ENCODE assay signal across 25 cellular contexts in genomic region chr18:52334307-52334706, GRCh38. TPM values are rescaled to one million over a fixed set of nuclear protein-coding genes. Genes with fewer than 3 reads are reported as not detected.
DNase-seq lines count a peak whose midpoint lies in the region; ATAC-seq, FAIRE-seq and TF ChIP-seq lines count a peak whose summit lies in the region.
"Had no signal": no experiment of that assay in that cellular context is flagged by ENCODE, and none has a peak within 500 bp of the region (broad histone marks: within the 10 kb centered on the region; RNA-seq: fewer than 3 reads in every experiment).

No MANE protein-coding gene starts in this region.

- no peak overlapping the region for H2BK15ac ChIP-seq in H9 (ENCODE audit: low read depth, low read length)

- H3K56ac ChIP-seq in H9 (ENCODE audit: insufficient read length, low read depth, low read length), result no peak overlapping the region

- no peaks in the 10 kb centered on the region for H3K4me1 ChIP-seq in smooth muscle cell (ENCODE audit: low read depth)
- H3K4me1 ChIP-seq in H9 (ENCODE audit: insufficient read depth, low read length), result no peaks in the 10 kb centered on the region
- H3K4me1 ChIP-seq: A549, BE2C had no signal

- H3K18ac ChIP-seq in H9 (ENCODE audit: insufficient read length, low read depth, low read length), result no peak overlapping the region

- H3K27ac ChIP-seq in smooth muscle cell (ENCODE audit: low read depth) (peak overlapping the region; percentile 72), H9 (ENCODE audit: insufficient read length, low read depth, low read length) (no peak overlapping the region)
- H3K27ac ChIP-seq: A549 had no signal

- no peak overlapping the region for H3K4me3 Mint-ChIP-seq in H9
- H3K4me3 Mint-ChIP-seq: CD14-positive monocyte; CD4-positive, alpha-beta T cell; CD8-positive, alpha-beta memory T cell had no signal

- no peak for TF ChIP-seq CTCF in bronchial epithelial cell (IDR thresholded peaks at IDR 0.05; ENCODE audit: insufficient read depth, low read length, severe bottlenecking)
- no peak for TF ChIP-seq CTCF in smooth muscle cell (IDR thresholded peaks at IDR 0.05; ENCODE audit: borderline replicate concordance, insufficient read depth, poor library complexity, severe bottlenecking)
- TF ChIP-seq CTCF in H9 (conservative IDR thresholded peaks at IDR 0.05), result no peak

- peak; percentile 32 for FAIRE-seq in bronchial epithelial cell (lab: Jason Lieb, UNC)
- FAIRE-seq: A549, GM12891, H54 had no signal

- no peak overlapping the region for H2BK12ac ChIP-seq in H9 (ENCODE audit: insufficient read length, low read depth, low read length)

- WGBS in smooth muscle cell (ENCODE audit: low lambda C conversion rate), result 93% methylated on average over 2 of the region's 2 CpGs
- WGBS in H9 (ENCODE audit: extremely low coverage, insufficient read length, low lambda C conversion rate), result no CpG with 5 or more reads among the region's 2 CpGs

- peaks cover 16% of the 10 kb centered on the region for H3F3A ChIP-seq in smooth muscle cell (ENCODE audit: low read depth)

- H3K27ac Mint-ChIP-seq in H9, result no peak overlapping the region
- H3K27ac Mint-ChIP-seq: CD14-positive monocyte; CD4-positive, alpha-beta T cell; CD8-positive, alpha-beta memory T cell had no signal

- H3K14ac ChIP-seq in H9 (ENCODE audit: insufficient read depth, low read length), result no peak overlapping the region

- peaks cover 2% of the 10 kb centered on the region in 2 experiments; a peak in 3 of 4 replicates for H3K4me1 Mint-ChIP-seq in H9
- H3K4me1 Mint-ChIP-seq: CD14-positive monocyte; CD8-positive, alpha-beta memory T cell had no signal

- H3K27me3 Mint-ChIP-seq in H9 (ENCODE audit: low read depth), result no peaks in the 10 kb centered on the region

- H2BK20ac ChIP-seq in H9 (ENCODE audit: low read depth, low read length, poor library complexity, severe bottlenecking), result no peak overlapping the region

- H2AFZ ChIP-seq in smooth muscle cell (ENCODE audit: low read depth), result no peak overlapping the region
- H2AFZ ChIP-seq in H9 (ENCODE audit: low read length), result no peak overlapping the region

- H3K4me2 ChIP-seq in smooth muscle cell, result peak overlapping the region; percentile 62
- no peak overlapping the region for H3K4me2 ChIP-seq in H9 (ENCODE audit: insufficient read depth, insufficient read length, low read length)
- H3K4me2 ChIP-seq: A549 had no signal

- H3K36me3 Mint-ChIP-seq in H9 (ENCODE audit: insufficient read depth in 1 of 3, low read depth in 3 of 3), result peaks cover 0 to 5% (median 0%) of the 10 kb centered on the region in 3 experiments; a peak in 2 of 7 replicates
- H3K36me3 Mint-ChIP-seq: CD14-positive monocyte; CD8-positive, alpha-beta memory T cell had no signal

- H3K4me3 ChIP-seq in bronchial epithelial cell (ENCODE audit: low read depth, low read length) (no peak overlapping the region), smooth muscle cell (no peak overlapping the region)
- H3K4me3 ChIP-seq: A549; BLaER1 treated with 17β-estradiol and CSF1 and Interleukin-3, amounts not matched to agents 10 nM and 100 nM had no signal

- peak; percentile 84 for ATAC-seq in GM18511 (IDR thresholded peaks at IDR 0.05; ENCODE audit: unreplicated experiment)
- peak; percentile 55 for ATAC-seq in HG03565 (IDR thresholded peaks at IDR 0.05; ENCODE audit: unreplicated experiment)
- ATAC-seq: A549 had no signal

- no peaks in the 10 kb centered on the region for H3K36me3 ChIP-seq in bronchial epithelial cell (ENCODE audit: control insufficient read depth, insufficient read depth, low read length)
- no peaks in the 10 kb centered on the region for H3K36me3 ChIP-seq in smooth muscle cell (ENCODE audit: low read depth)
- H3K36me3 ChIP-seq: BE2C; BLaER1 treated with 17β-estradiol and CSF1 and Interleukin-3, amounts not matched to agents 10 nM and 100 nM had no signal

- no peaks in the 10 kb centered on the region for H3K9me3 ChIP-seq in smooth muscle cell (replicated peaks; ENCODE audit: low read depth)
- H3K9me3 ChIP-seq in H9 (ENCODE audit: control insufficient read depth, low read depth, low read length), result no peaks in the 10 kb centered on the region
- H3K9me3 ChIP-seq: A549; BE2C; BLaER1 treated with 17β-estradiol and CSF1 and Interleukin-3, amounts not matched to agents 10 nM and 100 nM had no signal

- H4K91ac ChIP-seq in H9 (ENCODE audit: insufficient read length, low read depth, low read length), result no peak overlapping the region

- no peak overlapping the region for H3T11ph ChIP-seq in H9 (ENCODE audit: low read length)

- H3K4ac ChIP-seq in H9 (ENCODE audit: low read depth, low read length), result no peak overlapping the region

- DNase-seq in bronchial epithelial cell (ENCODE audit: low read depth) (no peak), smooth muscle cell (lab: John Stamatoyannopoulos, UW; ENCODE audit: unreplicated experiment) (no peak), H9 (no peak)
- DNase-seq in NK-92 treated with Interleukin-12 subunit alpha and Interleukin-12 subunit beta, amount 100 ng/mL, for 24 hours (lab: John Stamatoyannopoulos, UW), result no peak
- DNase-seq in stimulated activated naive CD4-positive, alpha-beta T cell (lab: John Stamatoyannopoulos, UW), result no peak
- DNase-seq: 8988T; ACHN; AML-193; BE2C; CD4-positive, alpha-beta T cell; CD8-positive, alpha-beta memory T cell; DMS 273 treated with DMSO at 0.1 percent for 48 hours; DMS79 treated with DMSO at 0.1 percent for 48 hours; GF-D8; GOT3; HCEC 1CT had no signal

- no peak overlapping the region for H2BK5ac ChIP-seq in H9 (ENCODE audit: insufficient read length, low read length)

- H3K79me2 ChIP-seq in smooth muscle cell (ENCODE audit: low read depth), result no peaks in the 10 kb centered on the region
- H3K79me2 ChIP-seq in H9 (ENCODE audit: insufficient read depth, low read length), result no peaks in the 10 kb centered on the region

- peaks cover 2% of the 10 kb centered on the region for H3K27me3 ChIP-seq in bronchial epithelial cell (ENCODE audit: control insufficient read depth, insufficient read depth, low read length)
- H3K27me3 ChIP-seq in smooth muscle cell (ENCODE audit: low read depth), result peaks cover 12% of the 10 kb centered on the region
- H3K27me3 ChIP-seq in H9 (ENCODE audit: insufficient read depth, low read length), result peaks cover 3% of the 10 kb centered on the region; the same call in 1 of the 2 replicates
- H3K27me3 ChIP-seq: BE2C had no signal

- no peak overlapping the region for H3K23ac ChIP-seq in H9 (ENCODE audit: insufficient read length, low read depth, low read length)

- peaks cover 0 to 5% of the 10 kb centered on the region in 2 experiments; a peak in 3 of 5 replicates for H3K9me3 Mint-ChIP-seq in H9

- H3K79me1 ChIP-seq in H9 (ENCODE audit: insufficient read depth, low read depth, low read length, poor library complexity, severe bottlenecking), result no peaks in the 10 kb centered on the region

- no peak overlapping the region for H4K5ac ChIP-seq in H9 (ENCODE audit: insufficient read length, low read depth, low read length)

- no peaks in the 10 kb centered on the region for H3K23me2 ChIP-seq in H9 (ENCODE audit: insufficient read length, low read depth, low read length, poor library complexity, severe bottlenecking)

- H2AK5ac ChIP-seq in H9 (ENCODE audit: insufficient read length, low read length), result no peak overlapping the region

- no peak overlapping the region for H4K8ac ChIP-seq in H9 (replicated peaks; ENCODE audit: insufficient read length, low read depth, low read length)

- H4K20me1 ChIP-seq in smooth muscle cell (ENCODE audit: low read depth), result no peaks in the 10 kb centered on the region
- no peaks in the 10 kb centered on the region for H4K20me1 ChIP-seq in H9 (ENCODE audit: control insufficient read depth, insufficient read depth, insufficient read length)
- H4K20me1 ChIP-seq: BLaER1 treated with 17β-estradiol and CSF1 and Interleukin-3, amounts not matched to agents 10 nM and 100 nM had no signal

- no peak overlapping the region for H3K9ac ChIP-seq in smooth muscle cell (ENCODE audit: low read depth)
- H3K9ac ChIP-seq in H9 (ENCODE audit: extremely low read depth, insufficient read length, low read length), result no peak overlapping the region
- H3K9ac ChIP-seq: BLaER1 treated with 17β-estradiol and CSF1 and Interleukin-3, amounts not matched to agents 10 nM and 100 nM had no signal

- no peak overlapping the region for H2BK120ac ChIP-seq in H9 (ENCODE audit: low read depth, low read length, poor library complexity, severe bottlenecking)

RNA-seq across cellular contexts. Expression of gene DCC, which starts 5.7 kb away (rescaled TPM):
- total RNA-seq in bronchial epithelial cell, result not detected in 2 replicates
- not detected in 2 replicates for total RNA-seq in smooth muscle cell
- not detected in 2 replicates for polyA plus RNA-seq in smooth muscle cell
- 0.35 TPM in 2 replicates for total RNA-seq in H9 (2021)
- total RNA-seq: CD4-positive, alpha-beta T cell; CD8-positive, alpha-beta memory T cell; Daoy; G401 had no signal
- polyA plus RNA-seq: CD14-positive monocyte; CD8-positive, alpha-beta memory T cell had no signal
